Comparison of ENCODE assay signal across 22 cellular contexts in genomic region chr12:25942709-25943108, GRCh38. TPM values are rescaled to one million over a fixed set of nuclear protein-coding genes. Genes with fewer than 3 reads are reported as not detected.
"Had no signal": no experiment of that assay in that cellular context is flagged by ENCODE, and none has a peak within 500 bp of the region (broad histone marks: within the 10 kb centered on the region; RNA-seq: fewer than 3 reads in every experiment).

No MANE protein-coding gene starts in this region.

- H3K79me2 ChIP-seq: parathyroid adenoma had no signal

- H3K9me3 ChIP-seq: breast epithelium, left lung, lower lobe of right lung, spleen, testis had no signal

- H3K4me3 ChIP-seq: breast epithelium, left lung, lower lobe of right lung, spleen, testis had no signal

- DNase-seq: activated B cell treated with CpG ODN at 0.5 μM for 24 hours; activated CD4-positive, alpha-beta T cell treated with anti-CD3 and anti-CD28 coated beads, Interleukin-2, amount 50 U/mL, for 1 hour; activated CD8-positive, alpha-beta T cell treated with anti-CD3 and anti-CD28 coated beads for 36 hours; activated gamma-delta T cell treated with Interleukin-2 at 50 U/mL for 16 hours; activated naive CD4-positive, alpha-beta T cell treated with anti-CD3 and anti-CD28 coated beads, Interleukin-2, amount 50 U/mL, for 16 hours; activated T-cell treated with anti-CD3 and anti-CD28 coated beads, Interleukin-2, amount 50 U/mL, for 4 hours; endodermal cell; foreskin melanocyte; left lung; lower lobe of right lung; mesenchymal stem cell; naive thymus-derived CD8-positive, alpha-beta T cell; nucleus accumbens; right cardiac atrium; spleen; stimulated activated naive CD4-positive, alpha-beta T cell treated with Interleukin-2 at 50 U/mL for 16 hours; testis; trophoblast cell had no signal

- H3K36me3 ChIP-seq: breast epithelium, left lung, lower lobe of right lung, spleen had no signal

- H3K27me3 ChIP-seq: breast epithelium, left lung, spleen, testis had no signal

- H3K4me1 ChIP-seq: breast epithelium, left lung, lower lobe of right lung, parathyroid adenoma, spleen, testis had no signal

- H3K27ac ChIP-seq: breast epithelium, left lung, lower lobe of right lung, parathyroid adenoma, spleen, testis had no signal

- H2AFZ ChIP-seq: parathyroid adenoma had no signal

- H3K9ac ChIP-seq: parathyroid adenoma had no signal

- ATAC-seq: activated CD8-positive, alpha-beta T cell treated with anti-CD3 and anti-CD28 coated beads for 36 hours; activated T-cell treated with anti-CD3 and anti-CD28 coated beads, Interleukin-2, amount 50 U/mL, for 4 hours; activated T-helper 17 cell treated with anti-CD3 and anti-CD28 coated beads, Interleukin-2, amount 50 U/mL, for 72 hours; esophagus mucosa; left lung; lower lobe of right lung; naive thymus-derived CD8-positive, alpha-beta T cell; right cardiac atrium had no signal

RNA-seq across cellular contexts. Expression of gene RASSF8, which starts 15.8 kb away (rescaled TPM):
- total RNA-seq: activated CD8-positive, alpha-beta T cell treated with anti-CD3 and anti-CD28 coated beads for 36 hours; naive thymus-derived CD8-positive, alpha-beta T cell had no signal
- polyA plus RNA-seq: naive thymus-derived CD8-positive, alpha-beta T cell had no signal
